21 cellular contexts compared by ENCODE assay signal in genomic region chr3:13683288-13683687, GRCh38.
A peak's percentile ranks its signal among the peaks of the same experiment; 100 is the strongest.
DNase-seq lines count a peak whose midpoint lies in the region; ATAC-seq and TF ChIP-seq lines count a peak whose summit lies in the region.
"Had no signal": no experiment of that assay in that cellular context is flagged by ENCODE, and none has a peak within 500 bp of the region (broad histone marks: within the 10 kb centered on the region; RNA-seq: fewer than 3 reads in every experiment).

No MANE protein-coding gene starts in this region.

- no peak overlapping the region for H3K9ac ChIP-seq in IMR-90 (ENCODE audit: low read depth, low read length)
- H3K9ac ChIP-seq in trophoblast cell (ENCODE audit: low read length), result no peak overlapping the region
- H3K9ac ChIP-seq: BLaER1 treated with 17β-estradiol and CSF1 and Interleukin-3, amounts not matched to agents 10 nM and 100 nM had no signal

- H3K36me3 ChIP-seq in IMR-90 (ENCODE audit: control insufficient read depth, insufficient read depth, low read length) (no peaks in the 10 kb centered on the region), trophoblast cell (ENCODE audit: control insufficient read depth in 1 of 2, insufficient read depth in 2 of 2, low read length in 2 of 2) (no peaks in the 10 kb centered on the region)
- H3K36me3 ChIP-seq: BLaER1 treated with 17β-estradiol and CSF1 and Interleukin-3, amounts not matched to agents 10 nM and 100 nM; SJCRH30 had no signal

- H3K4me3 ChIP-seq in IMR-90 (ENCODE audit: insufficient read depth, low read depth, low read length) (no peak overlapping the region), trophoblast cell (ENCODE audit: low read depth, low read length) (peak overlapping the region; percentile 34)
- H3K4me3 ChIP-seq: BLaER1 treated with 17β-estradiol and CSF1 and Interleukin-3, amounts not matched to agents 10 nM and 100 nM; SJCRH30 had no signal

- H3K4me1 ChIP-seq in IMR-90 (ENCODE audit: control insufficient read depth, insufficient read depth, low read length) (no peaks in the 10 kb centered on the region), trophoblast cell (ENCODE audit: control insufficient read depth in 1 of 2, insufficient read depth in 2 of 2, low read length in 2 of 2) (no peaks in the 10 kb centered on the region)
- H3K4me1 ChIP-seq: SJCRH30 had no signal

- no peak overlapping the region for H2BK20ac ChIP-seq in IMR-90 (ENCODE audit: low read depth, low read length)

- H3K27ac Mint-ChIP-seq in activated CD4-positive, alpha-beta T cell treated with anti-CD3 and anti-CD28 coated beads, Interleukin-2, amount 10 ng/mL, durations not matched to agents 24 days and 14 days, result peak overlapping the region; percentile 45
- H3K27ac Mint-ChIP-seq in endothelial cell (ENCODE audit: unreplicated experiment), result no peak overlapping the region

- no peak overlapping the region for H3K23ac ChIP-seq in IMR-90 (ENCODE audit: low read depth, low read length)
- no peak overlapping the region for H3K23ac ChIP-seq in trophoblast cell (ENCODE audit: low read length)

- H2BK12ac ChIP-seq in trophoblast cell (ENCODE audit: low read length), result no peak overlapping the region

- peak overlapping the region; percentile 53 for H2BK5ac ChIP-seq in IMR-90 (ENCODE audit: low read depth, low read length, poor library complexity, severe bottlenecking)
- H2BK5ac ChIP-seq in trophoblast cell (ENCODE audit: low read depth, low read length, poor library complexity), result no peak overlapping the region

- no peak overlapping the region for H2AFZ ChIP-seq in IMR-90 (replicated peaks; ENCODE audit: low read length, poor library complexity)
- no peak overlapping the region for H2AFZ ChIP-seq in trophoblast cell (ENCODE audit: insufficient read depth, low read length, poor library complexity)

- H3K9me1 ChIP-seq in IMR-90 (ENCODE audit: insufficient read depth, low read length), result no peaks in the 10 kb centered on the region

- no peak for DNase-seq in activated CD4-positive, alpha-beta T cell treated with anti-CD3 and anti-CD28 coated beads, Interleukin-2, amount 10 ng/mL, durations not matched to agents 24 days and 14 days
- no peak for DNase-seq in activated CD4-positive, alpha-beta T cell treated with anti-CD3 and anti-CD28 coated beads for 4 hours
- DNase-seq in IMR-90 (no peak), endothelial cell (ENCODE audit: low spot score) (no peak), trophoblast cell (no peak), T1000 (lab: John Stamatoyannopoulos, UW) (no peak), AG08395 (ENCODE audit: low spot score) (no peak), NCI-H1930 (lab: John Stamatoyannopoulos, UW) (no peak)
- DNase-seq: ACHN; CD4-positive, alpha-beta memory T cell; DMS153; GOT3; Kasumi-1; NCI-H1694; NCI-H2081 treated with DMSO at 0.1 percent for 48 hours; NCI-H446; NCI-H526 treated with DMSO at 0.1 percent for 48 hours; OCI-M1; SJCRH30 had no signal

- dilution Hi-C loops in IMR-90 (cut with HindIII; ENCODE audit: low sequenced_read_pairs, unreplicated experiment), result no loop called here

- H3K27me3 ChIP-seq in IMR-90 (ENCODE audit: control insufficient read depth, insufficient read depth, low read length) (peaks cover 9% of the 10 kb centered on the region), trophoblast cell (ENCODE audit: insufficient read depth, low read length) (no peaks in the 10 kb centered on the region)
- H3K27me3 ChIP-seq: BLaER1 treated with 17β-estradiol and CSF1 and Interleukin-3, amounts not matched to agents 10 nM and 100 nM had no signal

- TF ChIP-seq CTCF in IMR-90 (conservative IDR thresholded peaks at IDR 0.05; ENCODE audit: low read depth, low read length) (no peak), endothelial cell (IDR thresholded peaks at IDR 0.05; ENCODE audit: unreplicated experiment) (no peak)

- intact Hi-C loops in activated CD4-positive, alpha-beta T cell treated with anti-CD3 and anti-CD28 coated beads, Interleukin-2, amount 10 ng/mL, durations not matched to agents 24 days and 14 days (cut with micrococcal nuclease), result no loop called here
- intact Hi-C loops in IMR-90 (cut with micrococcal nuclease), result no loop called here

- H3K56ac ChIP-seq in IMR-90 (ENCODE audit: extremely low read depth, insufficient read depth, low read length), result no peak overlapping the region

- H2AK5ac ChIP-seq in IMR-90 (ENCODE audit: low read depth, low read length) (no peak overlapping the region), trophoblast cell (ENCODE audit: low read length) (no peak overlapping the region)

- H3K14ac ChIP-seq in IMR-90 (replicated peaks; ENCODE audit: low read depth, low read length), result no peak overlapping the region
- H3K14ac ChIP-seq in trophoblast cell (ENCODE audit: low read length), result no peak overlapping the region

- CTCF ChIA-PET in IMR-90 (lab: Yijun Ruan, JAX), result no interaction called here

- H3K36me3 Mint-ChIP-seq in activated CD4-positive, alpha-beta T cell treated with anti-CD3 and anti-CD28 coated beads, Interleukin-2, amount 10 ng/mL, durations not matched to agents 24 days and 14 days (ENCODE audit: low read depth), result no peaks in the 10 kb centered on the region
- H3K36me3 Mint-ChIP-seq in endothelial cell (ENCODE audit: low read depth, unreplicated experiment), result peaks cover 6% of the 10 kb centered on the region
- H3K36me3 Mint-ChIP-seq: CD4-positive, alpha-beta memory T cell had no signal

- H4K8ac ChIP-seq in IMR-90 (ENCODE audit: low read depth in 2 of 2, low read length in 2 of 2) (no peak overlapping the region), trophoblast cell (ENCODE audit: low read depth, low read length) (no peak overlapping the region)

- H3K27me3 Mint-ChIP-seq in activated CD4-positive, alpha-beta T cell treated with anti-CD3 and anti-CD28 coated beads, Interleukin-2, amount 10 ng/mL, durations not matched to agents 24 days and 14 days, result no peaks in the 10 kb centered on the region
- H3K27me3 Mint-ChIP-seq in endothelial cell (ENCODE audit: unreplicated experiment), result peaks cover 12% of the 10 kb centered on the region

- H4K5ac ChIP-seq in IMR-90 (ENCODE audit: low read depth, low read length), result no peak overlapping the region

- H3K4me1 Mint-ChIP-seq in activated CD4-positive, alpha-beta T cell treated with anti-CD3 and anti-CD28 coated beads, Interleukin-2, amount 10 ng/mL, durations not matched to agents 24 days and 14 days, result no peaks in the 10 kb centered on the region
- no peaks in the 10 kb centered on the region for H3K4me1 Mint-ChIP-seq in endothelial cell (ENCODE audit: unreplicated experiment)
- H3K4me1 Mint-ChIP-seq: CD4-positive, alpha-beta memory T cell had no signal

- H3K4me2 ChIP-seq in IMR-90 (ENCODE audit: low read depth, low read length) (no peak overlapping the region), trophoblast cell (ENCODE audit: low read length) (no peak overlapping the region)
- H3K4me2 ChIP-seq: BLaER1 treated with 17β-estradiol and CSF1 and Interleukin-3, amounts not matched to agents 10 nM and 100 nM had no signal

- no peak overlapping the region for H2AK9ac ChIP-seq in IMR-90 (replicated peaks; ENCODE audit: low read depth, low read length, poor library complexity)

- no peak overlapping the region for H3K18ac ChIP-seq in IMR-90 (ENCODE audit: low read depth, low read length)
- H3K18ac ChIP-seq in trophoblast cell (ENCODE audit: low read length), result no peak overlapping the region

- POLR2A ChIA-PET in IMR-90 (lab: Charles Lee; ENCODE audit: unreplicated experiment), result no interaction called here

- H4K91ac ChIP-seq in IMR-90 (ENCODE audit: insufficient read depth, low read depth, low read length) (no peak overlapping the region), trophoblast cell (ENCODE audit: low read depth, low read length) (no peak overlapping the region)

- no peak for TF ChIP-seq RAD21 in IMR-90 (IDR thresholded peaks at IDR 0.05; ENCODE audit: low read length)

- BruUV-seq in IMR-90 (replicated peaks; lab: Mats Ljungman, UMichigan), result no TSS peak

- H2BK120ac ChIP-seq in IMR-90 (ENCODE audit: low read depth, low read length) (no peak overlapping the region), trophoblast cell (ENCODE audit: insufficient read depth, low read length, poor library complexity) (no peak overlapping the region)

- no peak overlapping the region for H3K27ac ChIP-seq in IMR-90 (ENCODE audit: insufficient read depth, low read length)
- no peak overlapping the region for H3K27ac ChIP-seq in trophoblast cell (ENCODE audit: low read depth, low read length)
- H3K27ac ChIP-seq: 22Rv1; BLaER1 treated with 17β-estradiol and CSF1 and Interleukin-3, amounts not matched to agents 10 nM and 100 nM; SJCRH30 had no signal

- no peak overlapping the region for H2BK15ac ChIP-seq in IMR-90 (ENCODE audit: low read depth, low read length)

- no peak overlapping the region for H4K12ac ChIP-seq in trophoblast cell (ENCODE audit: low read depth, low read length)

- H3K79me1 ChIP-seq in IMR-90 (ENCODE audit: low read depth in 1 of 2, low read length in 2 of 2) (no peaks in the 10 kb centered on the region), trophoblast cell (ENCODE audit: low read length) (no peaks in the 10 kb centered on the region)

- H3K79me2 ChIP-seq in trophoblast cell (ENCODE audit: control insufficient read depth, insufficient read depth, low read length, poor library complexity), result no peaks in the 10 kb centered on the region

- in situ Hi-C loops in IMR-90 (cut with MboI; ENCODE audit: low sequenced_read_pairs), result no loop called here

- H3K9me3 Mint-ChIP-seq in activated CD4-positive, alpha-beta T cell treated with anti-CD3 and anti-CD28 coated beads, Interleukin-2, amount 10 ng/mL, durations not matched to agents 24 days and 14 days, result peaks cover 8% of the 10 kb centered on the region
- no peaks in the 10 kb centered on the region for H3K9me3 Mint-ChIP-seq in endothelial cell (ENCODE audit: unreplicated experiment)

- H3K4me3 Mint-ChIP-seq in activated CD4-positive, alpha-beta T cell treated with anti-CD3 and anti-CD28 coated beads, Interleukin-2, amount 10 ng/mL, durations not matched to agents 24 days and 14 days, result no peak overlapping the region
- H3K4me3 Mint-ChIP-seq in endothelial cell (ENCODE audit: unreplicated experiment), result peak overlapping the region; percentile 6

- TF ChIP-seq POLR2A in IMR-90 (IDR thresholded peaks at IDR 0.05; ENCODE audit: low read depth, low read length), result no peak

- 73 to 100% methylated on average over 1 to 4 of the region's 4 CpGs for WGBS in IMR-90 (ENCODE audit: extremely low coverage in 2 of 2, insufficient read length in 1 of 2), 2 experiments
- WGBS in trophoblast cell (ENCODE audit: extremely low coverage, insufficient coverage, insufficient read length), result 100% methylated on average over 2 of the region's 4 CpGs

- H4K20me1 ChIP-seq in IMR-90 (ENCODE audit: insufficient read depth, low read length), result no peaks in the 10 kb centered on the region
- H4K20me1 ChIP-seq: BLaER1 treated with 17β-estradiol and CSF1 and Interleukin-3, amounts not matched to agents 10 nM and 100 nM had no signal

- H3K9me3 ChIP-seq in IMR-90 (ENCODE audit: control insufficient read depth, insufficient read depth, low read length) (no peaks in the 10 kb centered on the region), trophoblast cell (ENCODE audit: insufficient read depth, low read depth, low read length) (peaks cover 2% of the 10 kb centered on the region)
- H3K9me3 ChIP-seq: BLaER1 treated with 17β-estradiol and CSF1 and Interleukin-3, amounts not matched to agents 10 nM and 100 nM; SJCRH30 had no signal

- H3K4ac ChIP-seq in IMR-90 (ENCODE audit: low read depth, low read length), result no peak overlapping the region
- no peak overlapping the region for H3K4ac ChIP-seq in trophoblast cell (ENCODE audit: low read depth, low read length)

- ATAC-seq in IMR-90 (ENCODE audit: low read depth), result no peak
